15 cellular contexts compared by ENCODE assay signal in the genomic region with DNA sequence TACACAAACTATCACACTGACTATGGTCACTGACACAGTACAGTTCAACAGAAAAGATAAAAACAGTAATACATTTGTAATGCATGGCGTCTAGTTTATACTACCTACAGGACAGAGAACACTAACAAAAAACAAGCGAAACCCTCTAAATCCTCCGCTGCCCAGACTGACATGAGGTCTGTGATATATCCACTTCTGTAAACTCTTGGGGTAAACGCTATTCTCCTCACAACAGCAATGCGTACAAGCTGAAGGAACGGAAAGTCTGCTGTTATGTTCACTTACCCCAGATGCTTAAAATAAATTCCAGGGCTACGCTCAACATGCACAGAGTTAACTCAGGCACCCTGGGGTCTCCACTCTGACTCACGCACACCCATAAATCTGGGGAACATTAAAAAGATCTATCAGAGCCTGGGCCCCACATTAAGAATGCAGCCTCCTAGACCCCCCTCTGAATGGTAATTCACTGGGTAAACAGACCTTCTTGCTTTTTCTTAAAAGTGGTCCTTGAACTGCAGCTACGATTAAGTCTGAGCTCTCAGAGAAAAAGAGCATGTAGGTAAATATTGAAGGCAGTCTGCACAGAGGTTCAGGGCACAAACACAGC.
A peak's percentile ranks its signal among the peaks of the same experiment; 100 is the strongest.
DNase-seq lines count a peak whose midpoint lies in the region; ATAC-seq and TF ChIP-seq lines count a peak whose summit lies in the region.
"Had no signal": no experiment of that assay in that cellular context is flagged by ENCODE, and none has a peak within 500 bp of the region (broad histone marks: within the 10 kb centered on the region; RNA-seq: fewer than 3 reads in every experiment).

No MANE protein-coding gene starts in this region.

- H3K27me3 Mint-ChIP-seq in endothelial cell (ENCODE audit: unreplicated experiment), result peaks cover 8% of the 10 kb centered on the region

- no peaks in the 10 kb centered on the region for H3K36me3 ChIP-seq in cardiac muscle cell
- H3K36me3 ChIP-seq in trophoblast cell (ENCODE audit: control insufficient read depth in 1 of 2, insufficient read depth in 2 of 2, low read length in 2 of 2), result peaks cover 3 to 6% of the 10 kb centered on the region in 2 experiments

- peak overlapping the region; percentile 38 for H3K27ac ChIP-seq in cardiac muscle cell
- H3K27ac ChIP-seq in right cardiac atrium (ENCODE audit: low read length), result no peak overlapping the region
- peak overlapping the region; percentile 14 for H3K27ac ChIP-seq in trophoblast cell (ENCODE audit: low read depth, low read length)

- H3K27me3 ChIP-seq in cardiac muscle cell (no peaks in the 10 kb centered on the region), right cardiac atrium (ENCODE audit: control insufficient read depth, insufficient read depth) (no peaks in the 10 kb centered on the region), trophoblast cell (ENCODE audit: insufficient read depth, low read length) (no peaks in the 10 kb centered on the region)

- peak overlapping the region; percentile 21 for H4K91ac ChIP-seq in trophoblast cell (ENCODE audit: low read depth, low read length)

- H3K4me1 Mint-ChIP-seq in endothelial cell (ENCODE audit: unreplicated experiment), result peaks cover 69% of the 10 kb centered on the region
- H3K4me1 Mint-ChIP-seq: activated naive CD8-positive, alpha-beta T cell treated with anti-CD3 and anti-CD28 coated beads, Interleukin-2, amount 10 ng/mL, durations not matched to agents 7 days and 5 days had no signal

- H3K4me3 ChIP-seq in cardiac muscle cell (no peak overlapping the region), right cardiac atrium (ENCODE audit: low read length) (no peak overlapping the region), trophoblast cell (ENCODE audit: low read depth, low read length) (no peak overlapping the region)

- no peak overlapping the region for H2BK120ac ChIP-seq in trophoblast cell (ENCODE audit: insufficient read depth, low read length, poor library complexity)

- H3K9me3 ChIP-seq in cardiac muscle cell (ENCODE audit: low read depth), result no peaks in the 10 kb centered on the region
- no peaks in the 10 kb centered on the region for H3K9me3 ChIP-seq in right cardiac atrium (ENCODE audit: control insufficient read depth, low read length)
- H3K9me3 ChIP-seq in trophoblast cell (ENCODE audit: insufficient read depth, low read depth, low read length), result peaks cover 3% of the 10 kb centered on the region

- H3K9me3 Mint-ChIP-seq in endothelial cell (ENCODE audit: unreplicated experiment), result no peaks in the 10 kb centered on the region
- H3K9me3 Mint-ChIP-seq: activated naive CD8-positive, alpha-beta T cell treated with anti-CD3 and anti-CD28 coated beads, Interleukin-2, amount 10 ng/mL, durations not matched to agents 7 days and 5 days; activated T-cell treated with anti-CD3 and anti-CD28 coated beads, Interleukin-2, amount 50 U/mL, for 24 hours had no signal

- TF ChIP-seq CTCF in cardiac muscle cell (IDR thresholded peaks at IDR 0.05; ENCODE audit: low read depth, low read length) (no peak), endothelial cell (IDR thresholded peaks at IDR 0.05; ENCODE audit: unreplicated experiment) (no peak)

- no peak overlapping the region for H2AK5ac ChIP-seq in trophoblast cell (ENCODE audit: low read length)

- 94% methylated on average over 9 of the region's 9 CpGs for WGBS in right cardiac atrium
- no CpG with 5 or more reads among the region's 9 CpGs for WGBS in trophoblast cell (ENCODE audit: extremely low coverage, insufficient coverage, insufficient read length)

- H3K27ac Mint-ChIP-seq in endothelial cell (ENCODE audit: unreplicated experiment), result peak overlapping the region; percentile 27
- H3K27ac Mint-ChIP-seq: activated naive CD8-positive, alpha-beta T cell treated with anti-CD3 and anti-CD28 coated beads, Interleukin-2, amount 10 ng/mL, durations not matched to agents 7 days and 5 days; activated T-cell treated with anti-CD3 and anti-CD28 coated beads, Interleukin-2, amount 50 U/mL, for 24 hours had no signal

- H3K36me3 Mint-ChIP-seq in endothelial cell (ENCODE audit: low read depth, unreplicated experiment), result peaks cover 50% of the 10 kb centered on the region
- H3K36me3 Mint-ChIP-seq: activated naive CD8-positive, alpha-beta T cell treated with anti-CD3 and anti-CD28 coated beads, Interleukin-2, amount 10 ng/mL, durations not matched to agents 7 days and 5 days had no signal

- no peak overlapping the region for H2BK5ac ChIP-seq in trophoblast cell (ENCODE audit: low read depth, low read length, poor library complexity)

- no peak overlapping the region for H2AFZ ChIP-seq in trophoblast cell (ENCODE audit: insufficient read depth, low read length, poor library complexity)

- no peak overlapping the region for H3K23ac ChIP-seq in trophoblast cell (ENCODE audit: low read length)

- H3K79me1 ChIP-seq in trophoblast cell (ENCODE audit: low read length), result peaks cover 32% of the 10 kb centered on the region

- peak overlapping the region; percentile 77 for H3K18ac ChIP-seq in trophoblast cell (ENCODE audit: low read length)

- no peak overlapping the region for H4K8ac ChIP-seq in trophoblast cell (ENCODE audit: low read depth, low read length)

- no peak for ATAC-seq in right cardiac atrium
- no peak for ATAC-seq in GM18858 (IDR thresholded peaks at IDR 0.05; ENCODE audit: unreplicated experiment)
- no peak for ATAC-seq in sciatic nerve
- ATAC-seq: left lobe of liver had no signal

- H3K14ac ChIP-seq in trophoblast cell (ENCODE audit: low read length), result peak overlapping the region; percentile 30

- H3K4me1 ChIP-seq in cardiac muscle cell (ENCODE audit: low read depth) (peaks cover 51% of the 10 kb centered on the region), right cardiac atrium (ENCODE audit: control insufficient read depth, insufficient read depth, low read length) (peaks cover 34% of the 10 kb centered on the region), trophoblast cell (ENCODE audit: control insufficient read depth in 1 of 2, insufficient read depth in 2 of 2, low read length in 2 of 2) (peaks cover 45 to 47% of the 10 kb centered on the region in 2 experiments)

- peak overlapping the region; percentile 45 for H2BK12ac ChIP-seq in trophoblast cell (ENCODE audit: low read length)

- no peak overlapping the region for H3K4me2 ChIP-seq in trophoblast cell (ENCODE audit: low read length)

- H3K79me2 ChIP-seq in trophoblast cell (ENCODE audit: control insufficient read depth, insufficient read depth, low read length, poor library complexity), result peaks cover 18% of the 10 kb centered on the region

- no peak overlapping the region for H4K12ac ChIP-seq in trophoblast cell (ENCODE audit: low read depth, low read length)

- H3K9ac ChIP-seq in trophoblast cell (ENCODE audit: low read length), result no peak overlapping the region

- intact Hi-C loops in right cardiac atrium (cut with DNase I) (loop anchor here in 2 of 4 donors (5.0 kb wide), 1 partner anchor 103 kb away; no protein-coding TSS in a partner anchor), sciatic nerve (cut with DNase I) (no loop called here)

- H3K4ac ChIP-seq in trophoblast cell (ENCODE audit: low read depth, low read length), result peak overlapping the region; percentile 82

- peak overlapping the region; percentile 39 for H3K4me3 Mint-ChIP-seq in endothelial cell (ENCODE audit: unreplicated experiment)
- H3K4me3 Mint-ChIP-seq: activated naive CD8-positive, alpha-beta T cell treated with anti-CD3 and anti-CD28 coated beads, Interleukin-2, amount 10 ng/mL, durations not matched to agents 7 days and 5 days; activated T-cell treated with anti-CD3 and anti-CD28 coated beads, Interleukin-2, amount 50 U/mL, for 24 hours had no signal

- no peak for DNase-seq in cardiac muscle cell (ENCODE audit: low read depth in 1 of 2, low spot score in 1 of 2)
- DNase-seq in right cardiac atrium, result no peak
- DNase-seq in endothelial cell (ENCODE audit: low spot score), result no peak
- DNase-seq in trophoblast cell, result no peak
- DNase-seq in hypothalamus (lab: John Stamatoyannopoulos, UW), result no peak
- no peak for DNase-seq in NCI-H526 (lab: John Stamatoyannopoulos, UW)
- no peak for DNase-seq in sciatic nerve (ENCODE audit: low spot score)
- DNase-seq: 8988T; activated CD4-positive, alpha-beta T cell treated with anti-CD3 and anti-CD28 coated beads, Interleukin-2, amount 50 U/mL, for 4 hours; activated naive CD8-positive, alpha-beta T cell treated with anti-CD3 and anti-CD28 coated beads, Interleukin-2, amount 10 ng/mL, durations not matched to agents 7 days and 5 days; activated T-cell treated with anti-CD3 and anti-CD28 coated beads, Interleukin-2, amount 50 U/mL, for 24 hours; DMS53; NCI-H2029 had no signal
